ENCODE assay signal across 15 cellular contexts in genomic region chr10:60985946-60986345, GRCh38. TPM values are rescaled to one million over a fixed set of nuclear protein-coding genes. Genes with fewer than 3 reads are reported as not detected.
DNase-seq lines count a peak whose midpoint lies in the region; ATAC-seq, FAIRE-seq and TF ChIP-seq lines count a peak whose summit lies in the region.
"Had no signal": no experiment of that assay in that cellular context is flagged by ENCODE, and none has a peak within 500 bp of the region (broad histone marks: within the 10 kb centered on the region; RNA-seq: fewer than 3 reads in every experiment).

No MANE protein-coding gene starts in this region.

- dilution Hi-C loops in endothelial cell of umbilical vein (cut with MboI; ENCODE audit: extremely low pct_ligation_motif_present, low sequenced_read_pairs) = no loop called here

- ATAC-seq in HG03432 (IDR thresholded peaks at IDR 0.05; ENCODE audit: unreplicated experiment) = no peak
- no peak for ATAC-seq in activated CD8-positive, alpha-beta T cell treated with anti-CD3 and anti-CD28 coated beads, Interleukin-2, amount 10 ng/mL, durations not matched to agents 7 days and 5 days
- ATAC-seq in CD8-positive, alpha-beta T cell = no peak

- in situ Hi-C loops in GM23248 (cut with MboI) = no loop called here

- peak; percentile 18 for DNase-seq in GM23248
- DNase-seq in endothelial cell of umbilical vein (ENCODE audit: low read depth, low spot score) = peak; percentile 28
- peak; percentile 69 for DNase-seq in osteoblast (ENCODE audit: insufficient read length, low spot score, missing footprints)
- no peak for DNase-seq in activated CD8-positive, alpha-beta T cell treated with anti-CD3 and anti-CD28 coated beads, Interleukin-2, amount 10 ng/mL, durations not matched to agents 7 days and 5 days
- DNase-seq in CD8-positive, alpha-beta T cell = no peak
- no peak for DNase-seq in stomach
- DNase-seq: BE2C; CD4-positive, alpha-beta memory T cell; COR-L47; DND-41; GF-D8; IMR-90 had no signal

- no peaks in the 10 kb centered on the region for H3K36me3 ChIP-seq in GM23248 (ENCODE audit: low read depth)
- no peaks in the 10 kb centered on the region for H3K36me3 ChIP-seq in endothelial cell of umbilical vein (ENCODE audit: control insufficient read depth in 2 of 2, extremely low read depth in 1 of 2, insufficient read depth in 2 of 2, low read length in 2 of 2)
- no peaks in the 10 kb centered on the region for H3K36me3 ChIP-seq in osteoblast (ENCODE audit: insufficient read depth, low read length)
- no peaks in the 10 kb centered on the region for H3K36me3 ChIP-seq in CD8-positive, alpha-beta T cell (ENCODE audit: insufficient read depth, low read length)
- no peaks in the 10 kb centered on the region for H3K36me3 ChIP-seq in stomach
- H3K36me3 ChIP-seq: BE2C had no signal

- CTCF ChIA-PET in endothelial cell of umbilical vein (lab: Charles Lee) = no interaction called here
- CTCF ChIA-PET in activated CD8-positive, alpha-beta T cell treated with anti-CD3 and anti-CD28 coated beads, Interleukin-2, amount 10 ng/mL, durations not matched to agents 7 days and 5 days (lab: Charles Lee) = no interaction called here
- CTCF ChIA-PET in CD8-positive, alpha-beta T cell (lab: Charles Lee) = no interaction called here

- no TSS peak for BruUV-seq in endothelial cell of umbilical vein (replicated peaks; lab: Mats Ljungman, UMichigan)

- H2AFZ ChIP-seq in GM23248 (no peak overlapping the region), endothelial cell of umbilical vein (ENCODE audit: low read depth, low read length) (no peak overlapping the region), osteoblast (ENCODE audit: low read length) (no peak overlapping the region)

- no peaks in the 10 kb centered on the region for H4K20me1 ChIP-seq in GM23248 (ENCODE audit: insufficient read depth)
- no peaks in the 10 kb centered on the region for H4K20me1 ChIP-seq in endothelial cell of umbilical vein (replicated peaks; ENCODE audit: control insufficient read depth, extremely low read depth, insufficient read depth, low read length)
- no peaks in the 10 kb centered on the region for H4K20me1 ChIP-seq in osteoblast (ENCODE audit: insufficient read depth, low read length)

- TF ChIP-seq POLR2A in endothelial cell of umbilical vein (IDR thresholded peaks at IDR 0.05; ENCODE audit: low read depth, low read length) (no peak), stomach (IDR thresholded peaks at IDR 0.05) (no peak)

- no peaks in the 10 kb centered on the region for H3K79me2 ChIP-seq in GM23248 (ENCODE audit: insufficient read depth)
- H3K79me2 ChIP-seq in endothelial cell of umbilical vein (ENCODE audit: control insufficient read depth, insufficient read depth, low read length) = no peaks in the 10 kb centered on the region
- H3K79me2 ChIP-seq in osteoblast (ENCODE audit: insufficient read depth, low read length) = no peaks in the 10 kb centered on the region

- H3K9me3 ChIP-seq in GM23248 (ENCODE audit: low read depth) (no peaks in the 10 kb centered on the region), endothelial cell of umbilical vein (replicated peaks; ENCODE audit: control insufficient read depth, insufficient read depth, low read length) (no peaks in the 10 kb centered on the region), osteoblast (ENCODE audit: low read depth, low read length) (no peaks in the 10 kb centered on the region), stomach (no peaks in the 10 kb centered on the region)
- H3K9me3 ChIP-seq in CD8-positive, alpha-beta T cell (ENCODE audit: low read length) = no peaks in the 10 kb centered on the region
- H3K9me3 ChIP-seq: BE2C had no signal

- H3K4me2 ChIP-seq in GM23248 (ENCODE audit: unreplicated experiment) = no peak overlapping the region
- peak overlapping the region; percentile 28 for H3K4me2 ChIP-seq in endothelial cell of umbilical vein (ENCODE audit: insufficient read depth, low read length)
- no peak overlapping the region for H3K4me2 ChIP-seq in osteoblast (ENCODE audit: insufficient read depth, low read length)

- FAIRE-seq in endothelial cell of umbilical vein (lab: Jason Lieb, UNC) = no peak
- FAIRE-seq: H54 had no signal

- POLR2A ChIA-PET in endothelial cell of umbilical vein (lab: Charles Lee) = no interaction called here
- POLR2A ChIA-PET in activated CD8-positive, alpha-beta T cell treated with anti-CD3 and anti-CD28 coated beads, Interleukin-2, amount 10 ng/mL, durations not matched to agents 7 days and 5 days (lab: Charles Lee) = no interaction called here
- POLR2A ChIA-PET in CD8-positive, alpha-beta T cell (lab: Charles Lee) = no interaction called here

- TF ChIP-seq EP300 in stomach (IDR thresholded peaks at IDR 0.05) = no peak

- no peaks in the 10 kb centered on the region for H3K9me1 ChIP-seq in endothelial cell of umbilical vein (replicated peaks; ENCODE audit: control insufficient read depth, extremely low read depth, insufficient read depth, low read length)

- H3K27me3 ChIP-seq in GM23248 (replicated peaks; ENCODE audit: insufficient read depth) (no peaks in the 10 kb centered on the region), endothelial cell of umbilical vein (ENCODE audit: control insufficient read depth in 2 of 2, insufficient read depth in 2 of 2, low read length in 2 of 2) (no peaks in the 10 kb centered on the region), osteoblast (ENCODE audit: insufficient read depth, low read length) (peaks cover 3% of the 10 kb centered on the region), stomach (no peaks in the 10 kb centered on the region)
- H3K27me3 ChIP-seq in CD8-positive, alpha-beta T cell (ENCODE audit: insufficient read depth, low read length) = no peaks in the 10 kb centered on the region
- H3K27me3 ChIP-seq: BE2C had no signal

- H3K4me1 ChIP-seq in GM23248 (ENCODE audit: insufficient read depth) (peaks cover 3% of the 10 kb centered on the region; the same call in 1 of the 2 replicates), endothelial cell of umbilical vein (ENCODE audit: control insufficient read depth, extremely low read depth, insufficient read depth, low read length) (peaks cover 18% of the 10 kb centered on the region), osteoblast (ENCODE audit: insufficient read depth, low read length) (no peaks in the 10 kb centered on the region), stomach (peaks cover 0 to 13% (median 6%) of the 10 kb centered on the region in 4 donors)
- H3K4me1 ChIP-seq in CD8-positive, alpha-beta T cell (ENCODE audit: insufficient read depth, low read length) = no peaks in the 10 kb centered on the region
- H3K4me1 ChIP-seq: BE2C had no signal

- H3K4me3 ChIP-seq in GM23248 (no peak overlapping the region), endothelial cell of umbilical vein (replicated peaks in 1 of 3; ENCODE audit: insufficient read depth in 1 of 3, low read depth in 1 of 3, low read length in 3 of 3) (no peak overlapping the region), osteoblast (ENCODE audit: insufficient read depth, low read length) (no peak overlapping the region), stomach (no peak overlapping the region)
- no peak overlapping the region for H3K4me3 ChIP-seq in CD8-positive, alpha-beta T cell (ENCODE audit: low read depth, low read length)

- 90 to 97% methylated on average over 1 of the region's 1 CpG for WGBS in GM23248 (ENCODE audit: low coverage in 1 of 2, low lambda C conversion rate in 2 of 2, missing lambda C conversion rate in 2 of 2), 2 experiments
- 79 to 94% (median 87%) methylated on average over 1 of the region's 1 CpG for WGBS in stomach, 5 donors

- H3K27ac ChIP-seq in GM23248 = no peak overlapping the region
- H3K27ac ChIP-seq in endothelial cell of umbilical vein (ENCODE audit: insufficient read depth, low read depth, low read length) = no peak overlapping the region
- no peak overlapping the region for H3K27ac ChIP-seq in osteoblast (ENCODE audit: low read depth, low read length)
- H3K27ac ChIP-seq in CD8-positive, alpha-beta T cell (ENCODE audit: low read depth, low read length) = no peak overlapping the region
- H3K27ac ChIP-seq in stomach = peak overlapping the region in 1 of 5 donors; percentile 59
- H3K27ac ChIP-seq: C4-2B had no signal

- intact Hi-C loops in endothelial cell of umbilical vein (cut with micrococcal nuclease) = loop anchor here (5.0 kb wide), 1 partner anchor 76 kb away; no protein-coding TSS in a partner anchor
- intact Hi-C loops in CD8-positive, alpha-beta T cell (cut with DNase I, micrococcal nuclease) = no loop called here
- intact Hi-C loops in stomach (cut with DNase I; ENCODE audit: low total_unique reads) = no loop called here

- no peaks in the 10 kb centered on the region for H3K9me3 Mint-ChIP-seq in activated CD8-positive, alpha-beta T cell treated with anti-CD3 and anti-CD28 coated beads, Interleukin-2, amount 10 ng/mL, durations not matched to agents 7 days and 5 days (ENCODE audit: insufficient read depth)
- peaks cover 2% of the 10 kb centered on the region for H3K9me3 Mint-ChIP-seq in CD8-positive, alpha-beta T cell

- H3K9me2 ChIP-seq in GM23248 (ENCODE audit: insufficient read depth) = no peaks in the 10 kb centered on the region

- H3F3A ChIP-seq in GM23248 (ENCODE audit: insufficient read depth) = no peaks in the 10 kb centered on the region

- no peak overlapping the region for H3K9ac ChIP-seq in GM23248
- no peak overlapping the region for H3K9ac ChIP-seq in endothelial cell of umbilical vein (replicated peaks; ENCODE audit: extremely low read depth, insufficient read depth, low read length)

- H3K4me3 Mint-ChIP-seq in activated CD8-positive, alpha-beta T cell treated with anti-CD3 and anti-CD28 coated beads, Interleukin-2, amount 10 ng/mL, durations not matched to agents 7 days and 5 days = no peak overlapping the region
- no peak overlapping the region for H3K4me3 Mint-ChIP-seq in CD8-positive, alpha-beta T cell
- H3K4me3 Mint-ChIP-seq: CD4-positive, alpha-beta memory T cell had no signal

- no peaks in the 10 kb centered on the region for H3K4me1 Mint-ChIP-seq in activated CD8-positive, alpha-beta T cell treated with anti-CD3 and anti-CD28 coated beads, Interleukin-2, amount 10 ng/mL, durations not matched to agents 7 days and 5 days (ENCODE audit: low read depth)
- H3K4me1 Mint-ChIP-seq in CD8-positive, alpha-beta T cell (ENCODE audit: low read depth) = no peaks in the 10 kb centered on the region

- no peaks in the 10 kb centered on the region for H3K36me3 Mint-ChIP-seq in activated CD8-positive, alpha-beta T cell treated with anti-CD3 and anti-CD28 coated beads, Interleukin-2, amount 10 ng/mL, durations not matched to agents 7 days and 5 days (ENCODE audit: low read depth)
- H3K36me3 Mint-ChIP-seq in CD8-positive, alpha-beta T cell = no peaks in the 10 kb centered on the region
- H3K36me3 Mint-ChIP-seq: CD4-positive, alpha-beta memory T cell had no signal

- no peak for TF ChIP-seq CTCF in endothelial cell of umbilical vein (IDR thresholded peaks at IDR 0.05; ENCODE audit: extremely low read depth in 1 of 2, insufficient read depth in 1 of 2, low read depth in 1 of 2, low read length in 2 of 2)
- TF ChIP-seq CTCF in osteoblast (IDR thresholded peaks at IDR 0.05; ENCODE audit: extremely low read depth, low read depth, low read length) = no peak
- TF ChIP-seq CTCF in CD8-positive, alpha-beta T cell (IDR thresholded peaks at IDR 0.05) = no peak
- no peak for TF ChIP-seq CTCF in stomach (IDR thresholded peaks at IDR 0.05)

- no peak overlapping the region for H3K27ac Mint-ChIP-seq in activated CD8-positive, alpha-beta T cell treated with anti-CD3 and anti-CD28 coated beads, Interleukin-2, amount 10 ng/mL, durations not matched to agents 7 days and 5 days
- H3K27ac Mint-ChIP-seq in CD8-positive, alpha-beta T cell = no peak overlapping the region
- H3K27ac Mint-ChIP-seq: CD4-positive, alpha-beta memory T cell had no signal

- H3K27me3 Mint-ChIP-seq in activated CD8-positive, alpha-beta T cell treated with anti-CD3 and anti-CD28 coated beads, Interleukin-2, amount 10 ng/mL, durations not matched to agents 7 days and 5 days (ENCODE audit: low read depth) = peaks cover 5% of the 10 kb centered on the region
- no peaks in the 10 kb centered on the region for H3K27me3 Mint-ChIP-seq in CD8-positive, alpha-beta T cell (ENCODE audit: low read depth)

RNA-seq across cellular contexts. Expression of gene RHOBTB1, which starts 42.0 kb away (rescaled TPM):
- total RNA-seq in GM23248 (2014; rRNA removed; shearing (Covaris generic)) = 14.6 and 16.2 TPM in 2 replicates
- polyA plus RNA-seq in GM23248 (2016; fragmentation: Nextera tagmentation; extraction: Ambion mirVana) = 9.6 and 11.1 TPM in 2 replicates
- 31.0 and 31.3 TPM in 2 replicates for total RNA-seq in endothelial cell of umbilical vein
- polyA plus RNA-seq in endothelial cell of umbilical vein = 19.4 and 21.2 TPM in 2 replicates
- 20.3 and 22.4 TPM in 2 replicates for polyA plus RNA-seq in endothelial cell of umbilical vein (2011; cell fraction: cytosol; rRNA removed)
- polyA plus RNA-seq in endothelial cell of umbilical vein (2011; cell fraction: nucleus; rRNA removed) = 41.4 and 54.0 TPM in 2 replicates
- 18.4 and 21.8 TPM in 2 replicates for polyA plus RNA-seq in endothelial cell of umbilical vein (2012)
- polyA minus RNA-seq in endothelial cell of umbilical vein = 37.1 and 42.0 TPM in 2 replicates
- polyA minus RNA-seq in endothelial cell of umbilical vein (2011; cell fraction: cytosol; rRNA and poly(A)+ RNA removed) = 11.5 TPM
- polyA minus RNA-seq in endothelial cell of umbilical vein (2011; cell fraction: nucleus; rRNA and poly(A)+ RNA removed) = 24.6 and 33.4 TPM in 2 replicates
- 32.9 and 38.0 TPM in 2 replicates for total RNA-seq in osteoblast
- total RNA-seq in activated CD8-positive, alpha-beta T cell treated with anti-CD3 and anti-CD28 coated beads, Interleukin-2, amount 10 ng/mL, durations not matched to agents 7 days and 5 days = under 1 TPM in 1 of 2 experiments, not detected in 1; 0.05 TPM
- not detected for total RNA-seq in CD8-positive, alpha-beta T cell
- 100 to 1,000 TPM in 1 of 5 donors, 10 to 100 TPM in 2, 1 to 10 TPM in 2; 2.3 to 302 (median 38.0) TPM for total RNA-seq in stomach
- 10 to 100 TPM in 2 of 3 donors, 1 to 10 TPM in 1; 7.2 to 22.5 (median 21.4) TPM for polyA plus RNA-seq in stomach
- polyA plus RNA-seq: CD4-positive, alpha-beta memory T cell had no signal

Comparison
In these comparisons a context has a peak if more than half of its experiments do, and no peak if none do; other contexts are left out.
1. DNase-seq: peak in GM23248 (single experiment), endothelial cell of umbilical vein (single experiment) and osteoblast (single experiment); none in activated CD8-positive, alpha-beta T cell treated with anti-CD3 and anti-CD28 coated beads, Interleukin-2, amount 10 ng/mL, durations not matched to agents 7 days and 5 days (single experiment), CD8-positive, alpha-beta T cell (0 of 7) and stomach (single experiment).